ENCODE assay signal across 16 cellular contexts in genomic region chr1:34268311-34269042, GRCh38.
DNase-seq lines count a peak whose midpoint lies in the region; ATAC-seq, FAIRE-seq and TF ChIP-seq lines count a peak whose summit lies in the region.
"Had no signal": no experiment of that assay in that cellular context is flagged by ENCODE, and none has a peak within 500 bp of the region (broad histone marks: within the 10 kb centered on the region; RNA-seq: fewer than 3 reads in every experiment).

No MANE protein-coding gene starts in this region.

- no peak overlapping the region for H3K9ac ChIP-seq in OCI-LY3 (ENCODE audit: low read length)
- no peak overlapping the region for H3K9ac ChIP-seq in endothelial cell of umbilical vein (replicated peaks; ENCODE audit: extremely low read depth, insufficient read depth, low read length)

- H3K4me3 ChIP-seq in OCI-LY3 (ENCODE audit: low read length) (no peak overlapping the region), endothelial cell of umbilical vein (replicated peaks in 1 of 3; ENCODE audit: insufficient read depth in 1 of 3, low read depth in 1 of 3, low read length in 3 of 3) (no peak overlapping the region), stomach (no peak overlapping the region)
- H3K4me3 ChIP-seq: smooth muscle cell had no signal

- dilution Hi-C loops in endothelial cell of umbilical vein (cut with MboI; ENCODE audit: extremely low pct_ligation_motif_present, low sequenced_read_pairs): no loop called here

- intact Hi-C loops in endothelial cell of umbilical vein (cut with micrococcal nuclease): no loop called here
- intact Hi-C loops in stomach (cut with DNase I; ENCODE audit: low total_unique reads): no loop called here
- intact Hi-C loops in activated T-helper 1 cell treated with anti-CD3 and anti-CD28 coated beads, Interleukin-12 subunit alpha, Interleukin-12 subunit beta, Interleukin-2, Interleukin-4 antibody, amounts not matched to agents 30 ng/mL and 10 ng/mL and 1 ng/mL, durations not matched to agents 14 hours and 24 hours and 36 hours (cut with micrococcal nuclease): no loop called here

- H3K79me2 ChIP-seq in OCI-LY3 (ENCODE audit: low read length): no peaks in the 10 kb centered on the region
- no peaks in the 10 kb centered on the region for H3K79me2 ChIP-seq in endothelial cell of umbilical vein (ENCODE audit: control insufficient read depth, insufficient read depth, low read length)

- BruUV-seq in endothelial cell of umbilical vein (replicated peaks; lab: Mats Ljungman, UMichigan): no TSS peak

- peaks cover 0 to 3% of the 10 kb centered on the region in 2 donors for H3K9me3 Mint-ChIP-seq in stimulated activated naive B cell treated with anti-CD40 and anti-IgM and Interleukin-4, amounts not matched to agents 10 μg/mL and 1 μg/mL and 100 μg/mL, for 72 hours
- H3K9me3 Mint-ChIP-seq in activated T-helper 1 cell treated with anti-CD3 and anti-CD28 coated beads, Interleukin-12 subunit alpha, Interleukin-12 subunit beta, Interleukin-2, Interleukin-4 antibody, amounts not matched to agents 30 ng/mL and 10 ng/mL and 1 ng/mL, durations not matched to agents 14 hours and 24 hours and 36 hours: no peaks in the 10 kb centered on the region

- H3K36me3 Mint-ChIP-seq in stimulated activated naive B cell treated with anti-CD40 and anti-IgM and Interleukin-4, amounts not matched to agents 10 μg/mL and 1 μg/mL and 100 μg/mL, for 72 hours: no peaks in the 10 kb centered on the region
- H3K36me3 Mint-ChIP-seq in activated T-helper 1 cell treated with anti-CD3 and anti-CD28 coated beads, Interleukin-12 subunit alpha, Interleukin-12 subunit beta, Interleukin-2, Interleukin-4 antibody, amounts not matched to agents 30 ng/mL and 10 ng/mL and 1 ng/mL, durations not matched to agents 14 hours and 24 hours and 36 hours (ENCODE audit: low read depth): no peaks in the 10 kb centered on the region
- H3K36me3 Mint-ChIP-seq: memory B cell had no signal

- H3K4me2 ChIP-seq in OCI-LY3 (ENCODE audit: low read length) (peak overlapping the region; percentile 14), endothelial cell of umbilical vein (ENCODE audit: insufficient read depth, low read length) (no peak overlapping the region)
- H3K4me2 ChIP-seq: smooth muscle cell had no signal

- no peak for TF ChIP-seq EP300 in stomach (IDR thresholded peaks at IDR 0.05)

- CTCF ChIA-PET in endothelial cell of umbilical vein (lab: Charles Lee): no interaction called here

- H3K27me3 Mint-ChIP-seq in stimulated activated naive B cell treated with anti-CD40 and anti-IgM and Interleukin-4, amounts not matched to agents 10 μg/mL and 1 μg/mL and 100 μg/mL, for 72 hours: peaks cover 17 to 24% of the 10 kb centered on the region in 2 donors
- H3K27me3 Mint-ChIP-seq in activated T-helper 1 cell treated with anti-CD3 and anti-CD28 coated beads, Interleukin-12 subunit alpha, Interleukin-12 subunit beta, Interleukin-2, Interleukin-4 antibody, amounts not matched to agents 30 ng/mL and 10 ng/mL and 1 ng/mL, durations not matched to agents 14 hours and 24 hours and 36 hours (ENCODE audit: insufficient read depth): peaks cover 2% of the 10 kb centered on the region

- H3K9me3 ChIP-seq in OCI-LY3 (ENCODE audit: insufficient read depth, low read length): no peaks in the 10 kb centered on the region
- no peaks in the 10 kb centered on the region for H3K9me3 ChIP-seq in endothelial cell of umbilical vein (replicated peaks; ENCODE audit: control insufficient read depth, insufficient read depth, low read length)
- H3K9me3 ChIP-seq in stomach: no peaks in the 10 kb centered on the region

- TF ChIP-seq CTCF in OCI-LY3 (IDR thresholded peaks at IDR 0.05; ENCODE audit: low read depth, low read length) (no peak), endothelial cell of umbilical vein (IDR thresholded peaks at IDR 0.05; ENCODE audit: extremely low read depth in 1 of 2, insufficient read depth in 1 of 2, low read depth in 1 of 2, low read length in 2 of 2) (no peak), stomach (IDR thresholded peaks at IDR 0.05) (no peak)

- H3K27me3 ChIP-seq in OCI-LY3 (ENCODE audit: low read depth, low read length) (no peaks in the 10 kb centered on the region), endothelial cell of umbilical vein (ENCODE audit: control insufficient read depth in 2 of 2, insufficient read depth in 2 of 2, low read length in 2 of 2) (no peaks in the 10 kb centered on the region), stomach (peaks cover 0 to 53% (median 15%) of the 10 kb centered on the region in 3 donors)

- no peak overlapping the region for H3K27ac Mint-ChIP-seq in stimulated activated naive B cell treated with anti-CD40 and anti-IgM and Interleukin-4, amounts not matched to agents 10 μg/mL and 1 μg/mL and 100 μg/mL, for 72 hours
- no peak overlapping the region for H3K27ac Mint-ChIP-seq in activated T-helper 1 cell treated with anti-CD3 and anti-CD28 coated beads, Interleukin-12 subunit alpha, Interleukin-12 subunit beta, Interleukin-2, Interleukin-4 antibody, amounts not matched to agents 30 ng/mL and 10 ng/mL and 1 ng/mL, durations not matched to agents 14 hours and 24 hours and 36 hours
- H3K27ac Mint-ChIP-seq: memory B cell had no signal

- no peaks in the 10 kb centered on the region for H4K20me1 ChIP-seq in OCI-LY3 (ENCODE audit: insufficient read depth, low read length)
- no peaks in the 10 kb centered on the region for H4K20me1 ChIP-seq in endothelial cell of umbilical vein (replicated peaks; ENCODE audit: control insufficient read depth, extremely low read depth, insufficient read depth, low read length)

- ATAC-seq in stimulated activated naive B cell treated with anti-CD40 and anti-IgM and Interleukin-4, amounts not matched to agents 10 μg/mL and 1 μg/mL and 100 μg/mL, for 72 hours (replicated peaks): no peak
- ATAC-seq: esophagus mucosa had no signal

- no peaks in the 10 kb centered on the region for H3K9me1 ChIP-seq in endothelial cell of umbilical vein (replicated peaks; ENCODE audit: control insufficient read depth, extremely low read depth, insufficient read depth, low read length)

- TF ChIP-seq POLR2A in endothelial cell of umbilical vein (IDR thresholded peaks at IDR 0.05; ENCODE audit: low read depth, low read length) (no peak), stomach (IDR thresholded peaks at IDR 0.05) (no peak)

- no peak overlapping the region for H2AFZ ChIP-seq in OCI-LY3 (ENCODE audit: low read depth, low read length)
- no peak overlapping the region for H2AFZ ChIP-seq in endothelial cell of umbilical vein (ENCODE audit: low read depth, low read length)

- H3K27ac ChIP-seq in OCI-LY3 (ENCODE audit: low read length) (no peak overlapping the region), endothelial cell of umbilical vein (ENCODE audit: insufficient read depth, low read depth, low read length) (no peak overlapping the region), stomach (no peak overlapping the region)

- no peaks in the 10 kb centered on the region for H3K36me3 ChIP-seq in OCI-LY3 (replicated peaks; ENCODE audit: low read depth, low read length)
- no peaks in the 10 kb centered on the region for H3K36me3 ChIP-seq in endothelial cell of umbilical vein (ENCODE audit: control insufficient read depth in 2 of 2, extremely low read depth in 1 of 2, insufficient read depth in 2 of 2, low read length in 2 of 2)
- no peaks in the 10 kb centered on the region for H3K36me3 ChIP-seq in stomach

- H3K4me1 ChIP-seq in OCI-LY3 (ENCODE audit: low read length) (peaks cover 24% of the 10 kb centered on the region), endothelial cell of umbilical vein (ENCODE audit: control insufficient read depth, extremely low read depth, insufficient read depth, low read length) (no peaks in the 10 kb centered on the region), stomach (no peaks in the 10 kb centered on the region)

- 46 to 60% (median 55%) methylated on average over 5 to 6 of the region's 6 CpGs for WGBS in stomach, 5 donors

- DNase-seq in GM04504 (ENCODE audit: low read depth): peak; percentile 32
- DNase-seq in endothelial cell of umbilical vein (ENCODE audit: low read depth, low spot score): peak; percentile 5
- DNase-seq in retina: peak; percentile 8
- DNase-seq in stimulated activated naive B cell treated with anti-CD40 and anti-IgM and Interleukin-4, amounts not matched to agents 10 μg/mL and 1 μg/mL and 100 μg/mL, for 72 hours: no peak
- no peak for DNase-seq in stomach
- DNase-seq in midbrain (lab: John Stamatoyannopoulos, UW): no peak
- DNase-seq in activated T-helper 1 cell treated with anti-CD3 and anti-CD28 coated beads, Interleukin-12 subunit alpha, Interleukin-12 subunit beta, Interleukin-2, Interleukin-4 antibody, amounts not matched to agents 30 ng/mL and 10 ng/mL and 1 ng/mL, durations not matched to agents 14 hours and 24 hours and 36 hours (ENCODE audit: low spot score): no peak
- DNase-seq: activated naive CD4-positive, alpha-beta T cell; cerebellar nuclear complex; COR-L47; NCI-H1105 treated with DMSO at 0.1 percent for 48 hours; NCI-H510A had no signal

- POLR2A ChIA-PET in endothelial cell of umbilical vein (lab: Charles Lee): no interaction called here

- no peaks in the 10 kb centered on the region for H3K4me1 Mint-ChIP-seq in stimulated activated naive B cell treated with anti-CD40 and anti-IgM and Interleukin-4, amounts not matched to agents 10 μg/mL and 1 μg/mL and 100 μg/mL, for 72 hours
- no peaks in the 10 kb centered on the region for H3K4me1 Mint-ChIP-seq in activated T-helper 1 cell treated with anti-CD3 and anti-CD28 coated beads, Interleukin-12 subunit alpha, Interleukin-12 subunit beta, Interleukin-2, Interleukin-4 antibody, amounts not matched to agents 30 ng/mL and 10 ng/mL and 1 ng/mL, durations not matched to agents 14 hours and 24 hours and 36 hours (ENCODE audit: low read depth)
- H3K4me1 Mint-ChIP-seq: memory B cell had no signal

- H3K4me3 Mint-ChIP-seq in stimulated activated naive B cell treated with anti-CD40 and anti-IgM and Interleukin-4, amounts not matched to agents 10 μg/mL and 1 μg/mL and 100 μg/mL, for 72 hours: no peak overlapping the region
- no peak overlapping the region for H3K4me3 Mint-ChIP-seq in activated T-helper 1 cell treated with anti-CD3 and anti-CD28 coated beads, Interleukin-12 subunit alpha, Interleukin-12 subunit beta, Interleukin-2, Interleukin-4 antibody, amounts not matched to agents 30 ng/mL and 10 ng/mL and 1 ng/mL, durations not matched to agents 14 hours and 24 hours and 36 hours
- H3K4me3 Mint-ChIP-seq: memory B cell had no signal

- FAIRE-seq in endothelial cell of umbilical vein (lab: Jason Lieb, UNC): peak; percentile 38

TF ChIP-seq in endothelial cell of umbilical vein, 7 proteins besides CTCF, POLR2A, EP300 and RAD21 (continues in another document):
- TF ChIP-seq MAX (IDR thresholded peaks at IDR 0.05; ENCODE audit: insufficient read depth, insufficient read length) (no peak), MYC (IDR thresholded peaks at IDR 0.05; ENCODE audit: low read depth, low read length) (no peak), FOS (IDR thresholded peaks at IDR 0.05; ENCODE audit: borderline replicate concordance, insufficient read depth, low read length) (peak; percentile 60), JUN (IDR thresholded peaks at IDR 0.05; ENCODE audit: borderline replicate concordance, insufficient read depth, insufficient read length, low read depth) (no peak), POLR2AphosphoS5 (IDR thresholded peaks at IDR 0.05; ENCODE audit: insufficient read depth, low read depth, low read length) (no peak)

Comparison
In these comparisons a context has a peak if more than half of its experiments do, and no peak if none do; other contexts are left out.
1. DNase-seq: peak in GM04504 (single experiment), endothelial cell of umbilical vein (single experiment) and retina (single experiment); none in stimulated activated naive B cell treated with anti-CD40 and anti-IgM and Interleukin-4, amounts not matched to agents 10 μg/mL and 1 μg/mL and 100 μg/mL, for 72 hours (single experiment), stomach (single experiment), midbrain (single experiment) and activated T-helper 1 cell treated with anti-CD3 and anti-CD28 coated beads, Interleukin-12 subunit alpha, Interleukin-12 subunit beta, Interleukin-2, Interleukin-4 antibody, amounts not matched to agents 30 ng/mL and 10 ng/mL and 1 ng/mL, durations not matched to agents 14 hours and 24 hours and 36 hours (single experiment).